ENCODE assay signal across 8 cellular contexts in genomic region chr19:52138614-52139290, GRCh38. TPM values are rescaled to one million over a fixed set of nuclear protein-coding genes. Genes with fewer than 3 reads are reported as not detected.
DNase-seq lines count a peak whose midpoint lies in the region; ATAC-seq and TF ChIP-seq lines count a peak whose summit lies in the region.

No MANE protein-coding gene starts in this region.

- no peak for TF ChIP-seq CTCF in breast epithelium (IDR thresholded peaks at IDR 0.05)

- intact Hi-C loops in breast epithelium (cut with DNase I; ENCODE audit: low total_unique reads): no loop called here

- peaks cover 0 to 4% of the 10 kb centered on the region in 2 donors for H3K4me1 ChIP-seq in breast epithelium

- peak overlapping the region; percentile 73 to 95 (median 78) for H3K4me3 ChIP-seq in breast epithelium

- DNase-seq in COLO829 (ENCODE audit: low spot score) (peak; percentile 8), HT1080 (ENCODE audit: low read depth) (peak; percentile 20), RPMI7951 (ENCODE audit: low read depth) (peak; percentile 29), breast epithelium (ENCODE audit: low spot score in 2 of 2) (no peak), kidney tubule cell (ENCODE audit: low spot score) (peak; percentile 25)
- peak; percentile 2 for DNase-seq in stimulated activated CD4-positive, alpha-beta T cell treated with anti-CD3 and anti-CD28 coated beads, Interleukin-2, amount 100 ng/mL, for 4 hours (ENCODE audit: low read depth)

- no peaks in the 10 kb centered on the region for H3K27me3 ChIP-seq in breast epithelium

- no peak for TF ChIP-seq POLR2A in breast epithelium (IDR thresholded peaks at IDR 0.05)

- ATAC-seq in HG03175 (IDR thresholded peaks at IDR 0.05; ENCODE audit: unreplicated experiment) (no peak), HG02884 (IDR thresholded peaks at IDR 0.05; ENCODE audit: unreplicated experiment) (no peak)

- H3K36me3 ChIP-seq in breast epithelium: no peaks in the 10 kb centered on the region

- no peaks in the 10 kb centered on the region for H3K9me3 ChIP-seq in breast epithelium

- peak overlapping the region; percentile 91 to 97 for H3K27ac ChIP-seq in breast epithelium

RNA-seq across cellular contexts. Expression of gene ZNF616, which starts 1.0 kb away (rescaled TPM):
- total RNA-seq in HT1080 (2014; rRNA removed; shearing (Covaris generic)): 3.8 and 5.6 TPM in 2 replicates
- 2.3 and 2.6 TPM in 2 replicates for polyA plus RNA-seq in HT1080 (2015; cell fraction: cytosol; rRNA removed)
- polyA plus RNA-seq in HT1080 (2015; cell fraction: nucleus; rRNA removed): 6.0 and 6.3 TPM in 2 replicates
- 7.8 and 8.0 TPM in 2 replicates for total RNA-seq in RPMI7951 (2014; rRNA removed; shearing (Covaris generic))
- total RNA-seq in breast epithelium: 10 to 100 TPM in 1 of 3 donors, 1 to 10 TPM in 2; 5.8 to 14.0 (median 7.2) TPM

RNA-seq across cellular contexts. Expression of gene ZNF836, which starts 32.7 kb away (rescaled TPM):
- total RNA-seq in HT1080 (2014; rRNA removed; shearing (Covaris generic)): 1.0 and 1.9 TPM in 2 replicates
- polyA plus RNA-seq in HT1080 (2015; cell fraction: cytosol; rRNA removed): 0.45 and 0.74 TPM in 2 replicates
- 0.66 and 1.3 TPM in 2 replicates for polyA plus RNA-seq in HT1080 (2015; cell fraction: nucleus; rRNA removed)
- total RNA-seq in RPMI7951 (2014; rRNA removed; shearing (Covaris generic)): 5.9 and 7.7 TPM in 2 replicates
- 10 to 100 TPM; 10.2 to 21.8 (median 16.4) TPM for total RNA-seq in breast epithelium

RNA-seq across cellular contexts. Expression of gene ZNF841, which starts 43.2 kb away (rescaled TPM):
- 4.8 and 5.8 TPM in 2 replicates for total RNA-seq in HT1080 (2014; rRNA removed; shearing (Covaris generic))
- 4.8 and 4.9 TPM in 2 replicates for polyA plus RNA-seq in HT1080 (2015; cell fraction: cytosol; rRNA removed)
- 19.8 and 21.9 TPM in 2 replicates for polyA plus RNA-seq in HT1080 (2015; cell fraction: nucleus; rRNA removed)
- total RNA-seq in RPMI7951 (2014; rRNA removed; shearing (Covaris generic)): 7.4 and 11.9 TPM in 2 replicates
- 10 to 100 TPM; 16.0 to 25.9 (median 19.3) TPM for total RNA-seq in breast epithelium

RNA-seq across cellular contexts. Expression of gene PPP2R1A, which starts 51.1 kb away (rescaled TPM):
- total RNA-seq in HT1080 (2014; rRNA removed; shearing (Covaris generic)): 162 and 195 TPM in 2 replicates
- polyA plus RNA-seq in HT1080 (2015; cell fraction: cytosol; rRNA removed): 139 and 184 TPM in 2 replicates
- 165 and 174 TPM in 2 replicates for polyA plus RNA-seq in HT1080 (2015; cell fraction: nucleus; rRNA removed)
- 137 and 233 TPM in 2 replicates for total RNA-seq in RPMI7951 (2014; rRNA removed; shearing (Covaris generic))
- 100 to 1,000 TPM; 145 to 198 (median 175) TPM for total RNA-seq in breast epithelium

Comparison
In these comparisons a context has a peak if more than half of its experiments do, and no peak if none do; other contexts are left out.
1. DNase-seq: peak in COLO829 (single experiment), HT1080 (single experiment), RPMI7951 (single experiment), kidney tubule cell (single experiment) and stimulated activated CD4-positive, alpha-beta T cell treated with anti-CD3 and anti-CD28 coated beads, Interleukin-2, amount 100 ng/mL, for 4 hours (single experiment); none in breast epithelium (0 of 2).